ENCODE assay signal across 10 cellular contexts in the genomic region with DNA sequence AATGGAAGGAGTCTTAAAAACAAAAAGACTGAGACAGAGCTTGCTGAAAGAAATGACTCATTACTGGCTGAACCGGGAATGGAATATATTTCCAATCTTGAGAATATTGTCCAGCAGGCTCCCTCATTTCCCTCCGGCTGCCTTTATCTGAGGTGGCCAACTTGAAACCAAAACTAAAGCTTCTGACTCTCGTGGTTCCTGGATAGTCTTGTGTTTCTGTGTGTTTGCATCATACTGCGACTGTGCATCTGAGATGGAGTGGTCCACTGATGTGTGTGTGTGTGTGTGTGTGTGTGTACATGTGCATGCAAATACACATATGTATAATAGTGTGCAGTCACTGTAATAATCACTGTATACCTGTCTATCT.
A peak's percentile ranks its signal among the peaks of the same experiment; 100 is the strongest.
DNase-seq lines count a peak whose midpoint lies in the region; ATAC-seq and TF ChIP-seq lines count a peak whose summit lies in the region.
"Had no signal": no experiment of that assay in that cellular context is flagged by ENCODE, and none has a peak within 500 bp of the region (broad histone marks: within the 10 kb centered on the region; RNA-seq: fewer than 3 reads in every experiment).

No MANE protein-coding gene starts in this region.

- no peak for TF ChIP-seq POLR2A in esophagus squamous epithelium (IDR thresholded peaks at IDR 0.05)

- H3K36me3 ChIP-seq in PC-9 (ENCODE audit: low read depth) (no peaks in the 10 kb centered on the region), esophagus squamous epithelium (no peaks in the 10 kb centered on the region), smooth muscle cell (ENCODE audit: low read depth) (no peaks in the 10 kb centered on the region)
- H3K36me3 ChIP-seq: right lobe of liver had no signal

- POLR2A ChIA-PET in PC-9 (lab: Charles Lee; ENCODE audit: unreplicated experiment) = interaction anchor here (0.6 to 0.7 kb wide), 2 partner anchors 88 to 383 kb away, joined by 6 to 7 read pairs; no protein-coding TSS in a partner anchor

- no peak for ATAC-seq in HG02588 (IDR thresholded peaks at IDR 0.05; ENCODE audit: unreplicated experiment)

- H3K4me1 ChIP-seq in PC-9 (replicated peaks; ENCODE audit: insufficient read depth) (peaks cover 64% of the 10 kb centered on the region), esophagus squamous epithelium (peaks cover 3 to 21% (median 4%) of the 10 kb centered on the region in 3 donors), smooth muscle cell (ENCODE audit: low read depth) (no peaks in the 10 kb centered on the region)

- H4K20me1 ChIP-seq in PC-9 (ENCODE audit: insufficient read depth) (no peaks in the 10 kb centered on the region), smooth muscle cell (ENCODE audit: low read depth) (no peaks in the 10 kb centered on the region)

- H3K4me2 ChIP-seq in PC-9 = peak overlapping the region; percentile 78
- peak overlapping the region; percentile 64 for H3K4me2 ChIP-seq in smooth muscle cell

- BruUV-seq in PC-9 (replicated peaks; lab: Mats Ljungman, UMichigan) = no TSS peak

- no peaks in the 10 kb centered on the region for H3K9me2 ChIP-seq in PC-9 (ENCODE audit: insufficient read depth)

- H2AFZ ChIP-seq in PC-9 = no peak overlapping the region
- no peak overlapping the region for H2AFZ ChIP-seq in smooth muscle cell (ENCODE audit: low read depth)

- intact Hi-C loops in PC-9 (cut with micrococcal nuclease; ENCODE audit: unreplicated experiment) = loop anchor here (1.0 to 2.0 kb wide), 5 partner anchors 65 to 349 kb away; partner anchors contain the start of gene NHS
- intact Hi-C loops in esophagus squamous epithelium (cut with DNase I) = no loop called here

- H3K9me3 ChIP-seq in PC-9 (ENCODE audit: insufficient read depth, low read depth) = no peaks in the 10 kb centered on the region
- no peaks in the 10 kb centered on the region for H3K9me3 ChIP-seq in esophagus squamous epithelium
- no peaks in the 10 kb centered on the region for H3K9me3 ChIP-seq in smooth muscle cell (replicated peaks; ENCODE audit: low read depth)
- H3K9me3 ChIP-seq: right lobe of liver had no signal

- CTCF ChIA-PET in PC-9 (lab: Charles Lee) = interaction anchor here (0.9 kb wide), 1 partner anchor 49 kb away, joined by 3 read pairs; no protein-coding TSS in a partner anchor

- TF ChIP-seq CTCF in PC-9 (conservative IDR thresholded peaks at IDR 0.05) (no peak), esophagus squamous epithelium (IDR thresholded peaks at IDR 0.05) (no peak), smooth muscle cell (IDR thresholded peaks at IDR 0.05; ENCODE audit: borderline replicate concordance, insufficient read depth, poor library complexity, severe bottlenecking) (no peak)

- H3F3A ChIP-seq in PC-9 (ENCODE audit: insufficient read depth, low read depth) (peaks cover 27% of the 10 kb centered on the region; the same call in 1 of the 2 replicates), smooth muscle cell (ENCODE audit: low read depth) (no peaks in the 10 kb centered on the region)

- no peak overlapping the region for H3K9ac ChIP-seq in smooth muscle cell (ENCODE audit: low read depth)

- H3K27ac ChIP-seq in PC-9 = peak overlapping the region; percentile 82
- H3K27ac ChIP-seq in esophagus squamous epithelium = peak overlapping the region in 3 of 4 donors; percentile 12 to 62 (median 57)
- H3K27ac ChIP-seq in smooth muscle cell (ENCODE audit: low read depth) = peak overlapping the region; percentile 71
- H3K27ac ChIP-seq: right lobe of liver, VCaP had no signal

- H3K27me3 ChIP-seq in PC-9 (ENCODE audit: insufficient read depth, low read depth) (no peaks in the 10 kb centered on the region), esophagus squamous epithelium (no peaks in the 10 kb centered on the region), smooth muscle cell (ENCODE audit: low read depth) (no peaks in the 10 kb centered on the region)
- H3K27me3 ChIP-seq: right lobe of liver had no signal

- DNase-seq in NCI-H2107 treated with DMSO at 0.1 percent for 48 hours (lab: John Stamatoyannopoulos, UW; ENCODE audit: unreplicated experiment) (peak; percentile 38), NCI-H2107 (lab: John Stamatoyannopoulos, UW) (no peak), PC-9 (peak in 1 of 2 experiments; percentile 65), esophagus squamous epithelium (lab: John Stamatoyannopoulos, UW) (no peak), smooth muscle cell (lab: John Stamatoyannopoulos, UW; ENCODE audit: unreplicated experiment) (no peak), NCI-H2196 (lab: John Stamatoyannopoulos, UW; ENCODE audit: unreplicated experiment) (no peak)
- DNase-seq in activated effector memory CD4-positive, alpha-beta T cell treated with anti-CD3 and anti-CD28 coated beads, Interleukin-2, amount 50 U/mL, for 16 hours = no peak

- H3K4me3 ChIP-seq in PC-9 (no peak overlapping the region; the same call in 1 of the 2 replicates), esophagus squamous epithelium (peak overlapping the region in 1 of 4 donors; percentile 29), smooth muscle cell (no peak overlapping the region)
- H3K4me3 ChIP-seq: right lobe of liver had no signal

- H3K79me2 ChIP-seq in PC-9 (ENCODE audit: low read depth) (0 out of 2 replicates have a peak, but pooled peaks cover 21% of the 10 kb centered on the region), smooth muscle cell (ENCODE audit: low read depth) (no peaks in the 10 kb centered on the region)

- WGBS in esophagus squamous epithelium, 2 donors = 8 to 37% methylated on average over 4 of the region's 4 CpGs
- WGBS in smooth muscle cell (ENCODE audit: low lambda C conversion rate) = 42% methylated on average over 4 of the region's 4 CpGs
